8 cellular contexts compared by ENCODE assay signal in the genomic region with DNA sequence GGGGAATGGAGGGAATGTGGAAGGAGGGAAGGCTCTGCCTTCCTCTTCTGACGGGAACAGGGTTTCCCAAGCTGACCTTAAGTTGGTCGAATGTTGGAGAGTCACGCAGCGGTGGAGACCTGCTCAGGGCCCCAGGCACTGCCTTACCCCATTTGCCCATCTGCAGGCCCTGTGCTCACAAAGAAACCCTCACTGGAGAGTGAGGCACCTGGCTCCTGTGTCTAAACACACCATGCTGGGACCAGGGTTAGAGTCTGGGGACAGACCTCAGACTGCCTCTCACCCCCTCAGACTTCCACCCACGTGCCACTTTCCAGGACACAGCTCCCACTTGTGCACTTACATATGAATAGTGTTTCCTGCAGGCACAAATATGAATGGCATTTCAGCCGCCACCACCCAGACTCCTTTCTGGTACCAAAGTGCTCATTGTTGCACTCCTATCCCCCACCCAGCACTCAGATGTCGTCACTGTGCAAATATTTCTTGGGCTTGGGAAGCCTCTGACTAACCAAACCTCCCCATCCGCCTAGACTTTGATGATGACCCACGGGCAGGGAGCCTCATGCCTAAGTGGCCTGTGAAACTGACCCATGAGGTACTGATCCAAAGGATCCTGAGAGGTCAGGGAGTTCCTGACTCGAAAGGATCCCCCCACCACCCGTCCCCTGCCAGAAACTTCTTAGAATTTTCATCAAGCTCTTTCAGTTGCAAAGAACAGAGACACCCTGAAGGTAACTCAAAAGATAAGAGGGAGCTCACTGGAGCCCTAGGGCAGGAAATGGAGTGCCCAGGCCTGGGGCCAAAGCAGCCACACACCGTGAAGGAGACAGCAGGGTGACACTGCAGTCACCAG.
DNase-seq lines count a peak whose midpoint lies in the region; ATAC-seq lines count a peak whose summit lies in the region.

No MANE protein-coding gene starts in this region.

- peak overlapping the region; percentile 76 for H3K9ac ChIP-seq in skeletal muscle satellite cell (ENCODE audit: low read depth, low read length)

- no peak overlapping the region for H3K4me3 ChIP-seq in skeletal muscle satellite cell (ENCODE audit: low read length)

- no peak for ATAC-seq in HG02610 (IDR thresholded peaks at IDR 0.05; ENCODE audit: unreplicated experiment)
- no peak for ATAC-seq in GM21526 (IDR thresholded peaks at IDR 0.05; ENCODE audit: low FRiP score, unreplicated experiment)

- DNase-seq in ELR (ENCODE audit: low read depth), result peak; percentile 99
- DNase-seq in SK-MEL-5 (ENCODE audit: low read depth, low spot score), result peak; percentile 86
- DNase-seq in glomerular visceral epithelial cell (ENCODE audit: extremely low spot score), result peak; percentile 96
- no peak for DNase-seq in GOT3 (lab: John Stamatoyannopoulos, UW)
- DNase-seq in cerebellar nuclear complex (lab: John Stamatoyannopoulos, UW), result no peak

- in situ Hi-C loops in SK-MEL-5 (cut with HindIII; ENCODE audit: low pct_unique_long_range_greater_than_20kb, low sequenced_read_pairs), result no loop called here

- peaks cover 10% of the 10 kb centered on the region for H3K36me3 ChIP-seq in skeletal muscle satellite cell (ENCODE audit: insufficient read depth, low read length)

- H3K9me3 ChIP-seq in skeletal muscle satellite cell (replicated peaks; ENCODE audit: low read length), result no peaks in the 10 kb centered on the region

- H3K27me3 ChIP-seq in skeletal muscle satellite cell (ENCODE audit: control insufficient read depth, insufficient read depth, low read length), result no peaks in the 10 kb centered on the region

- H3K4me1 ChIP-seq in skeletal muscle satellite cell (ENCODE audit: control insufficient read depth, insufficient read depth, low read length), result peaks cover 63% of the 10 kb centered on the region

- peak overlapping the region; percentile 36 for H3K4me2 ChIP-seq in skeletal muscle satellite cell (ENCODE audit: low read length)

Comparison
In these comparisons a context has a peak if more than half of its experiments do, and no peak if none do; other contexts are left out.
1. DNase-seq: peak in ELR (single experiment), SK-MEL-5 (single experiment) and glomerular visceral epithelial cell (single experiment); none in GOT3 (single experiment) and cerebellar nuclear complex (0 of 2).